1 cellular context compared by ENCODE assay signal in genomic region chr9:134820901-134821300, GRCh38.
TF ChIP-seq lines count a peak whose summit lies in the region.

No MANE protein-coding gene starts in this region.

TF ChIP-seq in IMR-90, 13 proteins besides CTCF, POLR2A, EP300 and RAD21:
- no peak for TF ChIP-seq FOS (IDR thresholded peaks at IDR 0.05; ENCODE audit: low read depth, low read length)
- TF ChIP-seq MAZ (IDR thresholded peaks at IDR 0.05; ENCODE audit: borderline replicate concordance, low read depth, low read length): no peak
- TF ChIP-seq ELK1 (IDR thresholded peaks at IDR 0.05; ENCODE audit: borderline replicate concordance, low read depth, low read length): no peak
- TF ChIP-seq, protein P1, sequence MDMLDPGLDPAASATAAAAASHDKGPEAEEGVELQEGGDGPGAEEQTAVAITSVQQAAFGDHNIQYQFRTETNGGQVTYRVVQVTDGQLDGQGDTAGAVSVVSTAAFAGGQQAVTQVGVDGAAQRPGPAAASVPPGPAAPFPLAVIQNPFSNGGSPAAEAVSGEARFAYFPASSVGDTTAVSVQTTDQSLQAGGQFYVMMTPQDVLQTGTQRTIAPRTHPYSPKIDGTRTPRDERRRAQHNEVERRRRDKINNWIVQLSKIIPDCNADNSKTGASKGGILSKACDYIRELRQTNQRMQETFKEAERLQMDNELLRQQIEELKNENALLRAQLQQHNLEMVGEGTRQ (IDR thresholded peaks at IDR 0.05; ENCODE audit: low read depth, low read length): no peak
- no peak for TF ChIP-seq CEBPB (IDR thresholded peaks at IDR 0.05; ENCODE audit: low read depth, low read length)
- no peak for TF ChIP-seq SMC3 (IDR thresholded peaks at IDR 0.05; ENCODE audit: low read depth, low read length)
- no peak for TF ChIP-seq RCOR1 (IDR thresholded peaks at IDR 0.05; ENCODE audit: insufficient replicate concordance, low read length)
- no peak for TF ChIP-seq NFE2L2 (IDR thresholded peaks at IDR 0.05; ENCODE audit: low read depth, low read length)
- no peak for TF ChIP-seq MAFK (IDR thresholded peaks at IDR 0.05; ENCODE audit: low read depth, low read length)
- TF ChIP-seq RFX5 (IDR thresholded peaks at IDR 0.05; ENCODE audit: low read depth, low read length): no peak
- no peak for TF ChIP-seq CHD1 (IDR thresholded peaks at IDR 0.05; ENCODE audit: low read depth, low read length)
- no peak for TF ChIP-seq MXI1 (IDR thresholded peaks at IDR 0.05; ENCODE audit: borderline replicate concordance, low read depth, low read length)
- no peak for TF ChIP-seq BHLHE40 (IDR thresholded peaks at IDR 0.05; ENCODE audit: low read depth, low read length)
